In genomic region chr1:109532365-109533136, GRCh38 we compare ENCODE assay signal across 8 cellular contexts. TPM values are rescaled to one million over a fixed set of nuclear protein-coding genes. Genes with fewer than 3 reads are reported as not detected.
DNase-seq lines count a peak whose midpoint lies in the region; ATAC-seq and TF ChIP-seq lines count a peak whose summit lies in the region.

No MANE protein-coding gene starts in this region.

- peaks cover 56% of the 10 kb centered on the region for H3K4me1 ChIP-seq in SJCRH30

- no peaks in the 10 kb centered on the region for H3K9me3 Mint-ChIP-seq in osteocyte (ENCODE audit: unreplicated experiment)

- H3K27me3 ChIP-seq in MG63 (no peaks in the 10 kb centered on the region), SJCRH30 (no peaks in the 10 kb centered on the region)

- peak overlapping the region; percentile 100 for H3K27ac ChIP-seq in SJCRH30
- H3K27ac ChIP-seq in temporal lobe (ENCODE audit: low read depth, low read length): peak overlapping the region; percentile 92

- peak; percentile 84 for TF ChIP-seq CTCF in osteocyte (IDR thresholded peaks at IDR 0.05)

- H3K27ac Mint-ChIP-seq in osteocyte (ENCODE audit: unreplicated experiment): peak overlapping the region; percentile 85

- H3K27me3 Mint-ChIP-seq in osteocyte (ENCODE audit: unreplicated experiment): no peaks in the 10 kb centered on the region

- no peak overlapping the region for H3K4me3 Mint-ChIP-seq in osteocyte (ENCODE audit: unreplicated experiment)

- H3K9me3 ChIP-seq in MG63: no peaks in the 10 kb centered on the region
- H3K9me3 ChIP-seq in SJCRH30 (replicated peaks): no peaks in the 10 kb centered on the region

- H3K36me3 ChIP-seq in MG63 (no peaks in the 10 kb centered on the region), SJCRH30 (no peaks in the 10 kb centered on the region)

- no peaks in the 10 kb centered on the region for H3K36me3 Mint-ChIP-seq in osteocyte (ENCODE audit: unreplicated experiment)

- H3K4me3 ChIP-seq in MG63 (no peak overlapping the region), SJCRH30 (peak overlapping the region; percentile 34)

- ATAC-seq in GM21737 (IDR thresholded peaks at IDR 0.05; ENCODE audit: unreplicated experiment): peak; percentile 60

- peaks cover 38% of the 10 kb centered on the region for H3K4me1 Mint-ChIP-seq in osteocyte (ENCODE audit: unreplicated experiment)

- DNase-seq in DMS 273 treated with DMSO at 0.1 percent for 48 hours (lab: John Stamatoyannopoulos, UW) (peak; percentile 67), MG63 (peak; percentile 81), SJCRH30 (peak; percentile 92 to 97), activated gamma-delta T cell treated with Interleukin-2 at 50 U/mL for 16 hours (peak; percentile 92), globus pallidus (ENCODE audit: low spot score) (peak; percentile 83), osteocyte (ENCODE audit: extremely low spot score, unreplicated experiment) (peak; percentile 95)

RNA-seq across cellular contexts. Expression of gene GPR61, which starts 7.1 kb away (rescaled TPM):
- not detected in 2 replicates for total RNA-seq in MG63 (2014; rRNA removed; shearing (Covaris generic); ENCODE audit: low replicate concordance)
- 0.20 and 0.57 TPM in 2 replicates for total RNA-seq in SJCRH30 (2014; rRNA removed; shearing (Covaris generic))
- total RNA-seq in osteocyte (not detected in 2 replicates), temporal lobe (4.2 TPM)

RNA-seq across cellular contexts. Expression of gene GNAI3, which starts 15.9 kb away (rescaled TPM):
- 17.0 and 20.1 TPM in 2 replicates for total RNA-seq in MG63 (2014; rRNA removed; shearing (Covaris generic); ENCODE audit: low replicate concordance)
- total RNA-seq in SJCRH30 (2014; rRNA removed; shearing (Covaris generic)): 12.2 and 13.4 TPM in 2 replicates
- 7.6 and 8.5 TPM in 2 replicates for total RNA-seq in osteocyte
- total RNA-seq in temporal lobe: 10.1 TPM

RNA-seq across cellular contexts. Expression of gene AMIGO1, which starts 23.0 kb away (rescaled TPM):
- 0.20 and 1.3 TPM in 2 replicates for total RNA-seq in MG63 (2014; rRNA removed; shearing (Covaris generic); ENCODE audit: low replicate concordance)
- total RNA-seq in SJCRH30 (2014; rRNA removed; shearing (Covaris generic)): 0.58 and 0.59 TPM in 2 replicates
- total RNA-seq in osteocyte (5.2 and 5.4 TPM in 2 replicates), temporal lobe (11.1 TPM)

RNA-seq across cellular contexts. Expression of gene CYB561D1, which starts 38.7 kb away (rescaled TPM):
- total RNA-seq in MG63 (2014; rRNA removed; shearing (Covaris generic); ENCODE audit: low replicate concordance): 2.2 and 6.7 TPM in 2 replicates
- 8.4 and 9.7 TPM in 2 replicates for total RNA-seq in SJCRH30 (2014; rRNA removed; shearing (Covaris generic))
- total RNA-seq in osteocyte (10.2 and 10.6 TPM in 2 replicates), temporal lobe (5.7 TPM)

RNA-seq across cellular contexts. Expression of gene ATXN7L2, which starts 48.8 kb away (rescaled TPM):
- 3.9 and 10.4 TPM in 2 replicates for total RNA-seq in MG63 (2014; rRNA removed; shearing (Covaris generic); ENCODE audit: low replicate concordance)
- 7.0 and 9.1 TPM in 2 replicates for total RNA-seq in SJCRH30 (2014; rRNA removed; shearing (Covaris generic))
- total RNA-seq in osteocyte: 6.4 and 6.8 TPM in 2 replicates
- 4.2 TPM for total RNA-seq in temporal lobe
